Comparison of ENCODE assay signal across 21 cellular contexts in genomic region chr18:32371384-32371783, GRCh38.
DNase-seq lines count a peak whose midpoint lies in the region; ATAC-seq and TF ChIP-seq lines count a peak whose summit lies in the region.
"Had no signal": no experiment of that assay in that cellular context is flagged by ENCODE, and none has a peak within 500 bp of the region (broad histone marks: within the 10 kb centered on the region; RNA-seq: fewer than 3 reads in every experiment).

No MANE protein-coding gene starts in this region.

- no peak for TF ChIP-seq EP300 in stomach (IDR thresholded peaks at IDR 0.05)

- no peaks in the 10 kb centered on the region for H3K9me3 ChIP-seq in breast epithelium
- H3K9me3 ChIP-seq in lower lobe of right lung: no peaks in the 10 kb centered on the region
- H3K9me3 ChIP-seq in stomach: no peaks in the 10 kb centered on the region
- H3K9me3 ChIP-seq: BLaER1 treated with 17β-estradiol and CSF1 and Interleukin-3, amounts not matched to agents 10 nM and 100 nM; SJSA1 had no signal

- no TSS peak for BruUV-seq in Calu3 (replicated peaks; lab: Mats Ljungman, UMichigan)

- 57 to 76% (median 65%) methylated on average over 2 of the region's 2 CpGs for WGBS in stomach, 5 donors

- TF ChIP-seq POLR2A in breast epithelium (IDR thresholded peaks at IDR 0.05) (no peak), stomach (IDR thresholded peaks at IDR 0.05) (no peak)

- peak overlapping the region; percentile 98 for H3K27ac Mint-ChIP-seq in Calu3 (ENCODE audit: unreplicated experiment)
- H3K27ac Mint-ChIP-seq in activated naive CD8-positive, alpha-beta T cell treated with anti-CD3 and anti-CD28 coated beads for 36 hours: no peak overlapping the region
- H3K27ac Mint-ChIP-seq: activated CD4-positive, alpha-beta T cell treated with anti-CD3 and anti-CD28 coated beads, Interleukin-2, amount 10 ng/mL, durations not matched to agents 24 days and 14 days; activated naive CD8-positive, alpha-beta T cell treated with anti-CD3 and anti-CD28 coated beads, Interleukin-2, amount 50 U/mL, for 24 hours; naive thymus-derived CD8-positive, alpha-beta T cell; stimulated activated naive CD8-positive, alpha-beta T cell treated with anti-CD3 and anti-CD28 coated beads, Interleukin-15, Interleukin-2, amounts not matched to agents 100 ng/mL and 50 ng/mL, for 24 hours had no signal

- TF ChIP-seq CTCF in Calu3 (IDR thresholded peaks at IDR 0.05; ENCODE audit: unreplicated experiment) (no peak), breast epithelium (IDR thresholded peaks at IDR 0.05) (no peak), lower lobe of right lung (IDR thresholded peaks at IDR 0.05) (no peak), stomach (IDR thresholded peaks at IDR 0.05) (no peak)

- no peaks in the 10 kb centered on the region for H3K9me3 Mint-ChIP-seq in Calu3 (ENCODE audit: low read depth, unreplicated experiment)
- H3K9me3 Mint-ChIP-seq in activated naive CD8-positive, alpha-beta T cell treated with anti-CD3 and anti-CD28 coated beads for 36 hours: no peaks in the 10 kb centered on the region
- H3K9me3 Mint-ChIP-seq: activated CD4-positive, alpha-beta T cell treated with anti-CD3 and anti-CD28 coated beads, Interleukin-2, amount 10 ng/mL, durations not matched to agents 24 days and 14 days; activated naive CD8-positive, alpha-beta T cell treated with anti-CD3 and anti-CD28 coated beads, Interleukin-2, amount 50 U/mL, for 24 hours; naive thymus-derived CD8-positive, alpha-beta T cell; stimulated activated naive CD8-positive, alpha-beta T cell treated with anti-CD3 and anti-CD28 coated beads, Interleukin-15, Interleukin-2, amounts not matched to agents 100 ng/mL and 50 ng/mL, for 24 hours had no signal

- peak overlapping the region; percentile 37 for H3K4me3 Mint-ChIP-seq in Calu3 (ENCODE audit: low read depth, unreplicated experiment)
- H3K4me3 Mint-ChIP-seq in activated naive CD8-positive, alpha-beta T cell treated with anti-CD3 and anti-CD28 coated beads for 36 hours: no peak overlapping the region
- H3K4me3 Mint-ChIP-seq: activated CD4-positive, alpha-beta T cell treated with anti-CD3 and anti-CD28 coated beads, Interleukin-2, amount 10 ng/mL, durations not matched to agents 24 days and 14 days; activated naive CD8-positive, alpha-beta T cell treated with anti-CD3 and anti-CD28 coated beads, Interleukin-2, amount 50 U/mL, for 24 hours; naive thymus-derived CD8-positive, alpha-beta T cell; stimulated activated naive CD8-positive, alpha-beta T cell treated with anti-CD3 and anti-CD28 coated beads, Interleukin-15, Interleukin-2, amounts not matched to agents 100 ng/mL and 50 ng/mL, for 24 hours had no signal

- H3K4me3 ChIP-seq in breast epithelium (no peak overlapping the region), lower lobe of right lung (no peak overlapping the region), stomach (no peak overlapping the region)
- H3K4me3 ChIP-seq: BLaER1 treated with 17β-estradiol and CSF1 and Interleukin-3, amounts not matched to agents 10 nM and 100 nM; SJSA1 had no signal

- no peaks in the 10 kb centered on the region for H3K27me3 ChIP-seq in breast epithelium
- no peaks in the 10 kb centered on the region for H3K27me3 ChIP-seq in lower lobe of right lung (ENCODE audit: low read depth)
- H3K27me3 ChIP-seq in stomach: no peaks in the 10 kb centered on the region
- H3K27me3 ChIP-seq: BLaER1 treated with 17β-estradiol and CSF1 and Interleukin-3, amounts not matched to agents 10 nM and 100 nM; brain microvascular endothelial cell; SJSA1 had no signal

- intact Hi-C loops in Calu3 (cut with micrococcal nuclease; ENCODE audit: unreplicated experiment) (loop anchor here (5.0 kb wide), 3 partner anchors 69 to 214 kb away; no protein-coding TSS in a partner anchor), breast epithelium (cut with DNase I; ENCODE audit: low total_unique reads) (no loop called here), lower lobe of right lung (cut with DNase I) (no loop called here), stomach (cut with DNase I; ENCODE audit: low total_unique reads) (no loop called here)

- peak in 1 of 2 donors; percentile 11 for ATAC-seq in lower lobe of right lung
- no peak for ATAC-seq in HG03342 (IDR thresholded peaks at IDR 0.05; ENCODE audit: unreplicated experiment)
- no peak for ATAC-seq in HG03039 (IDR thresholded peaks at IDR 0.05; ENCODE audit: unreplicated experiment)
- ATAC-seq: activated naive CD8-positive, alpha-beta T cell treated with anti-CD3 and anti-CD28 coated beads, Interleukin-2, amount 50 U/mL, for 24 hours; naive thymus-derived CD8-positive, alpha-beta T cell had no signal

- H3K4me1 Mint-ChIP-seq in Calu3 (ENCODE audit: low read depth, unreplicated experiment): peaks cover 57% of the 10 kb centered on the region
- no peaks in the 10 kb centered on the region for H3K4me1 Mint-ChIP-seq in activated naive CD8-positive, alpha-beta T cell treated with anti-CD3 and anti-CD28 coated beads for 36 hours
- H3K4me1 Mint-ChIP-seq: activated CD4-positive, alpha-beta T cell treated with anti-CD3 and anti-CD28 coated beads, Interleukin-2, amount 10 ng/mL, durations not matched to agents 24 days and 14 days; activated naive CD8-positive, alpha-beta T cell treated with anti-CD3 and anti-CD28 coated beads, Interleukin-2, amount 50 U/mL, for 24 hours; naive thymus-derived CD8-positive, alpha-beta T cell had no signal

- H3K27me3 Mint-ChIP-seq in Calu3 (ENCODE audit: unreplicated experiment): no peaks in the 10 kb centered on the region
- H3K27me3 Mint-ChIP-seq in activated naive CD8-positive, alpha-beta T cell treated with anti-CD3 and anti-CD28 coated beads for 36 hours: peaks cover 3% of the 10 kb centered on the region
- H3K27me3 Mint-ChIP-seq: activated CD4-positive, alpha-beta T cell treated with anti-CD3 and anti-CD28 coated beads, Interleukin-2, amount 10 ng/mL, durations not matched to agents 24 days and 14 days had no signal

- H3K36me3 ChIP-seq in breast epithelium (no peaks in the 10 kb centered on the region), lower lobe of right lung (no peaks in the 10 kb centered on the region), stomach (no peaks in the 10 kb centered on the region)
- H3K36me3 ChIP-seq: BLaER1 treated with 17β-estradiol and CSF1 and Interleukin-3, amounts not matched to agents 10 nM and 100 nM; brain microvascular endothelial cell; SJSA1 had no signal

- peaks cover 33% of the 10 kb centered on the region for H3K36me3 Mint-ChIP-seq in Calu3 (ENCODE audit: insufficient read depth, unreplicated experiment)
- no peaks in the 10 kb centered on the region for H3K36me3 Mint-ChIP-seq in activated naive CD8-positive, alpha-beta T cell treated with anti-CD3 and anti-CD28 coated beads for 36 hours
- H3K36me3 Mint-ChIP-seq: naive thymus-derived CD8-positive, alpha-beta T cell had no signal

- peaks cover 0 to 12% of the 10 kb centered on the region in 2 donors for H3K4me1 ChIP-seq in breast epithelium
- peaks cover 15% of the 10 kb centered on the region for H3K4me1 ChIP-seq in lower lobe of right lung
- H3K4me1 ChIP-seq in stomach: peaks cover 16 to 65% (median 38%) of the 10 kb centered on the region in 4 donors
- H3K4me1 ChIP-seq: BLaER1 treated with 17β-estradiol and CSF1 and Interleukin-3, amounts not matched to agents 10 nM and 100 nM had no signal

- H3K27ac ChIP-seq in breast epithelium: peak overlapping the region; percentile 90
- H3K27ac ChIP-seq in lower lobe of right lung: peak overlapping the region; percentile 66
- peak overlapping the region; percentile 81 to 91 (median 84) for H3K27ac ChIP-seq in stomach
- H3K27ac ChIP-seq: BLaER1 treated with 17β-estradiol and CSF1 and Interleukin-3, amounts not matched to agents 10 nM and 100 nM; brain microvascular endothelial cell; KMS-11; SJSA1 had no signal

- CTCF ChIA-PET in Calu3 (lab: Charles Lee): interaction anchor here (0.6 to 2.1 kb wide), 4 partner anchors 12 to 99 kb away, joined by 4 to 21 read pairs (median 12); partner anchors contain the start of gene GAREM1

- DNase-seq in Calu3 (no peak), breast epithelium (ENCODE audit: low spot score in 2 of 2) (no peak), lower lobe of right lung (no peak), stomach (no peak), HCEC 1CT (no peak)
- DNase-seq in activated naive CD8-positive, alpha-beta T cell treated with anti-CD3 and anti-CD28 coated beads for 36 hours: no peak
- DNase-seq: ACHN; activated CD4-positive, alpha-beta T cell treated with anti-CD3 and anti-CD28 coated beads, Interleukin-2, amount 10 ng/mL, durations not matched to agents 24 days and 14 days; activated CD8-positive, alpha-beta memory T cell treated with anti-CD3 and anti-CD28 coated beads, Interleukin-2, amount 50 U/mL, for 48 hours; activated naive CD8-positive, alpha-beta T cell treated with anti-CD3 and anti-CD28 coated beads, Interleukin-2, amount 50 U/mL, for 24 hours; brain microvascular endothelial cell; naive thymus-derived CD8-positive, alpha-beta T cell; NCI-H1092; NCI-H2029 treated with DMSO at 0.1 percent for 48 hours; stimulated activated CD4-positive, alpha-beta T cell treated with anti-CD3 and anti-CD28 coated beads, Interleukin-2, amount 100 ng/mL, for 48 hours had no signal
